Comparison of ENCODE assay signal across 1 cellular context in genomic region chr11:35146074-35146521, GRCh38.
TF ChIP-seq lines count a peak whose summit lies in the region.

No MANE protein-coding gene starts in this region.

TF ChIP-seq in HepG2, 621 proteins besides CTCF, POLR2A, EP300 and RAD21:
- TF ChIP-seq JDP2 (CRISPR knock-in tag; IDR thresholded peaks at IDR 0.05; ENCODE audit: borderline replicate concordance) (no peak), ARNT2 (CRISPR knock-in tag; IDR thresholded peaks at IDR 0.05; ENCODE audit: low read depth) (no peak), ZNF768 (CRISPR knock-in tag; IDR thresholded peaks at IDR 0.05) (no peak)
